8 cellular contexts compared by ENCODE assay signal in genomic region chr11:129750343-129751292, GRCh38.
DNase-seq lines count a peak whose midpoint lies in the region; ATAC-seq and TF ChIP-seq lines count a peak whose summit lies in the region.

No MANE protein-coding gene starts in this region.

- peak; percentile 97 for TF ChIP-seq CTCF in LNCAP (IDR thresholded peaks at IDR 0.05)
- TF ChIP-seq CTCF in cardiac muscle cell (IDR thresholded peaks at IDR 0.05; ENCODE audit: low read depth, low read length), result peak; percentile 76

- no peak overlapping the region for H3K27ac Mint-ChIP-seq in activated naive CD4-positive, alpha-beta T cell treated with anti-CD3 and anti-CD28 coated beads, Interleukin-2, amount 50 U/mL, for 72 hours

- no peaks in the 10 kb centered on the region for H3K4me1 ChIP-seq in cardiac muscle cell (ENCODE audit: low read depth)

- no peak overlapping the region for H3K27ac ChIP-seq in cardiac muscle cell

- H3K27me3 ChIP-seq in cardiac muscle cell, result peaks cover 20% of the 10 kb centered on the region

- H3K9me3 ChIP-seq in cardiac muscle cell (ENCODE audit: low read depth), result no peaks in the 10 kb centered on the region

- intact Hi-C loops in posterior cingulate gyrus (cut with DNase I), result loop anchor here (1.0 to 10.0 kb wide), 5 partner anchors 374 to 866 kb away; no protein-coding TSS in a partner anchor

- no peaks in the 10 kb centered on the region for H3K36me3 ChIP-seq in cardiac muscle cell

- DNase-seq in GDM1 (lab: John Stamatoyannopoulos, UW) (peak; percentile 51), GOT3 (lab: John Stamatoyannopoulos, UW) (peak; percentile 11), SKM-1 (lab: John Stamatoyannopoulos, UW; ENCODE audit: unreplicated experiment) (peak; percentile 73), cardiac muscle cell (ENCODE audit: low read depth in 1 of 2, low spot score in 1 of 2) (peak; percentile 85 to 86), posterior cingulate gyrus (peak; percentile 45 to 96 (median 73)), ureter (ENCODE audit: low spot score) (peak; percentile 78)
- peak; percentile 80 to 84 for DNase-seq in activated naive CD4-positive, alpha-beta T cell treated with anti-CD3 and anti-CD28 coated beads, Interleukin-2, amount 50 U/mL, for 72 hours (ENCODE audit: low spot score in 2 of 2)

- H3K9me3 Mint-ChIP-seq in activated naive CD4-positive, alpha-beta T cell treated with anti-CD3 and anti-CD28 coated beads, Interleukin-2, amount 50 U/mL, for 72 hours, result no peaks in the 10 kb centered on the region

- H3K4me3 ChIP-seq in cardiac muscle cell, result no peak overlapping the region

- H3K36me3 Mint-ChIP-seq in activated naive CD4-positive, alpha-beta T cell treated with anti-CD3 and anti-CD28 coated beads, Interleukin-2, amount 50 U/mL, for 72 hours, result no peaks in the 10 kb centered on the region

- peak; percentile 91 to 94 for ATAC-seq in activated naive CD4-positive, alpha-beta T cell treated with anti-CD3 and anti-CD28 coated beads, Interleukin-2, amount 50 U/mL, for 72 hours

Comparison
In these comparisons a context has a peak if more than half of its experiments do, and no peak if none do; other contexts are left out.
1. DNase-seq: peak in every context shown above with its lines; median percentile 86 in cardiac muscle cell; 82 in activated naive CD4-positive, alpha-beta T cell treated with anti-CD3 and anti-CD28 coated beads, Interleukin-2, amount 50 U/mL, for 72 hours; 78 in ureter; 73 in SKM-1; 73 in posterior cingulate gyrus; 51 in GDM1; 11 in GOT3.